In the genomic region with DNA sequence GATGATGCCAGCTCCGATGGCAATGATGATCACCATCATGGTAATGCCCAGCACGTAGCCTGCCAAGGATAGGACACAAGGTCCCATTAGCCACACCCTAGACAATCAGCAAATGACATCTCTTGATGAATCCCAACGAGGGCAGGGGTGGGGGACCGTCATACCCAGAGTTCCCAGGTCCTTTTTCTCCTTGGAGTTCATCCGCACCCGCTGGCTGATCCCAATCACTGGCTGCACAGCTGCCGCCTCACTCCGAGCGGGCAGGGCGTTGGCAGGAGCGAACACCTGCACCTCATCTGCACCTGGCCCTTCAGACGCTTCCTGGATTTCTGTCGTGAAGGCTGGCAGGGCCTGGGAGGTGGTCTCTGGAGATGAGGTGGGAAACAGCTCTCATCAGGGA, we compare ENCODE assay signal across 8 cellular contexts. TPM values are rescaled to one million over a fixed set of nuclear protein-coding genes. Genes with fewer than 3 reads are reported as not detected.
DNase-seq lines count a peak whose midpoint lies in the region; ATAC-seq and TF ChIP-seq lines count a peak whose summit lies in the region.

No MANE protein-coding gene starts in this region.

- H3K4me3 ChIP-seq in left ventricle myocardium inferior: peak overlapping the region; percentile 85
- peak overlapping the region; percentile 57 for H3K4me3 ChIP-seq in mononuclear cell (ENCODE audit: low read length)
- H3K4me3 ChIP-seq in BE2C (ENCODE audit: low read depth, low read length): no peak overlapping the region

- intact Hi-C loops in left ventricle myocardium inferior (cut with micrococcal nuclease): no loop called here
- intact Hi-C loops in left cardiac atrium (cut with DNase I): no loop called here
- intact Hi-C loops in activated T-helper 1 cell treated with anti-CD3 and anti-CD28 coated beads, Interleukin-12 subunit alpha, Interleukin-12 subunit beta, Interleukin-2, Interleukin-4 antibody, amounts not matched to agents 30 ng/mL and 10 ng/mL and 1 ng/mL, durations not matched to agents 14 hours and 24 hours and 36 hours (cut with micrococcal nuclease): no loop called here

- peaks cover 96% of the 10 kb centered on the region for H3K4me1 ChIP-seq in left ventricle myocardium inferior
- H3K4me1 ChIP-seq in mononuclear cell (ENCODE audit: insufficient read depth, low read length): peaks cover 83% of the 10 kb centered on the region
- H3K4me1 ChIP-seq in BE2C: peaks cover 6% of the 10 kb centered on the region; the same call in 1 of the 2 replicates

- H3K27ac Mint-ChIP-seq in activated T-helper 1 cell treated with anti-CD3 and anti-CD28 coated beads, Interleukin-12 subunit alpha, Interleukin-12 subunit beta, Interleukin-2, Interleukin-4 antibody, amounts not matched to agents 30 ng/mL and 10 ng/mL and 1 ng/mL, durations not matched to agents 14 hours and 24 hours and 36 hours: peak overlapping the region; percentile 99

- H3K36me3 Mint-ChIP-seq in activated T-helper 1 cell treated with anti-CD3 and anti-CD28 coated beads, Interleukin-12 subunit alpha, Interleukin-12 subunit beta, Interleukin-2, Interleukin-4 antibody, amounts not matched to agents 30 ng/mL and 10 ng/mL and 1 ng/mL, durations not matched to agents 14 hours and 24 hours and 36 hours (ENCODE audit: low read depth): peaks cover 28% of the 10 kb centered on the region

- no peaks in the 10 kb centered on the region for H3K27me3 Mint-ChIP-seq in activated T-helper 1 cell treated with anti-CD3 and anti-CD28 coated beads, Interleukin-12 subunit alpha, Interleukin-12 subunit beta, Interleukin-2, Interleukin-4 antibody, amounts not matched to agents 30 ng/mL and 10 ng/mL and 1 ng/mL, durations not matched to agents 14 hours and 24 hours and 36 hours (ENCODE audit: insufficient read depth)

- H3K27ac ChIP-seq in left ventricle myocardium inferior (replicated peaks): peak overlapping the region; percentile 98

- peaks cover 80% of the 10 kb centered on the region for H3K4me1 Mint-ChIP-seq in activated T-helper 1 cell treated with anti-CD3 and anti-CD28 coated beads, Interleukin-12 subunit alpha, Interleukin-12 subunit beta, Interleukin-2, Interleukin-4 antibody, amounts not matched to agents 30 ng/mL and 10 ng/mL and 1 ng/mL, durations not matched to agents 14 hours and 24 hours and 36 hours (ENCODE audit: low read depth)

- DNase-seq in left ventricle myocardium inferior (no peak), left cardiac atrium (no peak), ecto neural progenitor cell (ENCODE audit: low spot score) (no peak), BE2C (no peak)
- DNase-seq in activated T-helper 1 cell treated with anti-CD3 and anti-CD28 coated beads, Interleukin-12 subunit alpha, Interleukin-12 subunit beta, Interleukin-2, Interleukin-4 antibody, amounts not matched to agents 30 ng/mL and 10 ng/mL and 1 ng/mL, durations not matched to agents 14 hours and 24 hours and 36 hours (ENCODE audit: low spot score): no peak

- TF ChIP-seq CTCF in left ventricle myocardium inferior (IDR thresholded peaks at IDR 0.05; ENCODE audit: borderline replicate concordance): no peak
- no peak for TF ChIP-seq CTCF in BE2C (IDR thresholded peaks at IDR 0.05; ENCODE audit: low read depth, low read length)

- H3K9me3 Mint-ChIP-seq in activated T-helper 1 cell treated with anti-CD3 and anti-CD28 coated beads, Interleukin-12 subunit alpha, Interleukin-12 subunit beta, Interleukin-2, Interleukin-4 antibody, amounts not matched to agents 30 ng/mL and 10 ng/mL and 1 ng/mL, durations not matched to agents 14 hours and 24 hours and 36 hours: no peaks in the 10 kb centered on the region

- H3K36me3 ChIP-seq in left ventricle myocardium inferior (peaks cover 50% of the 10 kb centered on the region), BE2C (no peaks in the 10 kb centered on the region)

- peak overlapping the region; percentile 96 for H3K4me3 Mint-ChIP-seq in activated T-helper 1 cell treated with anti-CD3 and anti-CD28 coated beads, Interleukin-12 subunit alpha, Interleukin-12 subunit beta, Interleukin-2, Interleukin-4 antibody, amounts not matched to agents 30 ng/mL and 10 ng/mL and 1 ng/mL, durations not matched to agents 14 hours and 24 hours and 36 hours

- H3K9me3 ChIP-seq in left ventricle myocardium inferior (replicated peaks) (no peaks in the 10 kb centered on the region), mononuclear cell (ENCODE audit: low read depth, low read length) (no peaks in the 10 kb centered on the region), BE2C (no peaks in the 10 kb centered on the region)

- no peaks in the 10 kb centered on the region for H3K27me3 ChIP-seq in left ventricle myocardium inferior (ENCODE audit: low read depth)
- H3K27me3 ChIP-seq in mononuclear cell (ENCODE audit: insufficient read depth, low read length): no peaks in the 10 kb centered on the region
- H3K27me3 ChIP-seq in BE2C: no peaks in the 10 kb centered on the region

- ATAC-seq in left cardiac atrium (no peak), HG03045 (IDR thresholded peaks at IDR 0.05; ENCODE audit: unreplicated experiment) (no peak), GM21447 (IDR thresholded peaks at IDR 0.05; ENCODE audit: unreplicated experiment) (no peak)

RNA-seq across cellular contexts. Expression of gene PIK3IP1, which starts 3.0 kb away (rescaled TPM):
- total RNA-seq in left ventricle myocardium inferior (11.1 TPM), left cardiac atrium (10 to 100 TPM in 1 of 2 donors, 1 to 10 TPM in 1; 5.2 to 15.6 TPM), mononuclear cell (608 TPM)
- total RNA-seq in activated T-helper 1 cell treated with anti-CD3 and anti-CD28 coated beads, Interleukin-12 subunit alpha, Interleukin-12 subunit beta, Interleukin-2, Interleukin-4 antibody, amounts not matched to agents 30 ng/mL and 10 ng/mL and 1 ng/mL, durations not matched to agents 14 hours and 24 hours and 36 hours: 11.1 and 12.3 TPM in 2 replicates
- polyA plus RNA-seq in BE2C (2012; ENCODE audit: insufficient read depth, insufficient read length, low read depth): 5.4 TPM

RNA-seq across cellular contexts. Expression of gene PATZ1, which starts 56.8 kb away (rescaled TPM):
- total RNA-seq in left ventricle myocardium inferior (13.2 TPM), left cardiac atrium (10 to 100 TPM; 11.5 to 12.3 TPM), mononuclear cell (44.3 TPM)
- total RNA-seq in activated T-helper 1 cell treated with anti-CD3 and anti-CD28 coated beads, Interleukin-12 subunit alpha, Interleukin-12 subunit beta, Interleukin-2, Interleukin-4 antibody, amounts not matched to agents 30 ng/mL and 10 ng/mL and 1 ng/mL, durations not matched to agents 14 hours and 24 hours and 36 hours: 29.5 and 31.5 TPM in 2 replicates
- polyA plus RNA-seq in BE2C (2012; ENCODE audit: insufficient read depth, insufficient read length, low read depth): 79.1 TPM

Comparison
In these comparisons a context has a peak if more than half of its experiments do, and no peak if none do; other contexts are left out.
1. RNA of gene PIK3IP1, which starts 3.0 kb away (total RNA-seq): 608 TPM in mononuclear cell (single experiment); 5.2 to 15.6 TPM in left cardiac atrium, 11.1 to 12.3 TPM in activated T-helper 1 cell treated with anti-CD3 and anti-CD28 coated beads, Interleukin-12 subunit alpha, Interleukin-12 subunit beta, Interleukin-2, Interleukin-4 antibody, amounts not matched to agents 30 ng/mL and 10 ng/mL and 1 ng/mL, durations not matched to agents 14 hours and 24 hours and 36 hours and 11.1 TPM in left ventricle myocardium inferior (single experiment); every median in the first group is over 10 times any median in the second.